In the genomic region with DNA sequence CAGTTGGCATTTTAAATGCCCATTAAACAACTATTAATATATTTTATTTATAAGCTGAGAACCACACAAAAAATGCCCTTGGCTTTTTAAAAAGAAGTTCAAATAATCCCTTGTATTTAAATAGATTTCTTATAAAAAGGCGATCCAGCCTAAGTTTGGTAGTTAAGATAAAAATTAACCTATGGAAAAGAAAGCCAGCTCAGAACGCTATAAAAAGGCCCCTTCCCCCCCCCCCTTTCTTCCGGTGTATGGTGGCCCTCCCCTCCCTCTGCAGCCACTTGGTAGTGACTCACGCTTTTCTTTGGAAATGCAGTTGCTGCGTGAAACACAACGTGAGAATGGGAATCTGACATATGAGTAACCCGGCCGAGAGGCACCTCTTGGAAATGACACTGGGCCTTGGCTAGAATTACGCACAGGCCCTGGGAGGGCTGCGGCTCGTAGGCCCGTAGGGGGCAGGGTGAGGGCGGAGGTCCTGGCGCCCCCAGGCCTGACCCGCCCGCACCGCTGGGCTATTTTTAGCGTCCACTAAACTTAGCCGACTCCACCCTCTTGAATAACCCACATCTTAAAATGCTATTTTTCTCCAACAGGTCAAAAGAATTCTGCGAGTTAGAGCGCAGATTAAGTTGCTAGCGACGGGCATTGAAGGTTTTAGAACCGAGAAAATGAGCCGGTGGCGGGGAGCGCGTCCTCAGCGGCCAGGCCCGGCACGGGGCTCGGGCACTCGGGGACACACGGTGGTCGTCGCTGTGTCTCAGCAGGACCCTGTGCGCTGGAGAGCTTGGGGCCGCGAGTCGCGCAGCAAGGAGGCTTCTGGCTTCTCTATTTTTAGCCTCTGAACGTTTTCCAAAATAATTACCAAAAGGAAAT, we compare ENCODE assay signal across 8 cellular contexts.
DNase-seq lines count a peak whose midpoint lies in the region; ATAC-seq and TF ChIP-seq lines count a peak whose summit lies in the region.

No MANE protein-coding gene starts in this region.

- peak overlapping the region; percentile 88 for H3K4me2 ChIP-seq in DOHH2 (ENCODE audit: low read length)

- H3K4me1 Mint-ChIP-seq in WTC11 = peaks cover 24% of the 10 kb centered on the region

- POLR2A ChIA-PET in WTC11 (lab: Charles Lee) = no interaction called here

- CTCF ChIA-PET in WTC11 (lab: Charles Lee) = interaction anchor here (1.0 to 1.5 kb wide), 3 partner anchors 60 to 277 kb away, joined by 3 to 5 read pairs (median 3); partner anchors contain the start of gene NFIL3

- peak; percentile 98 for DNase-seq in HCEC 1CT
- DNase-seq in NCI-H2029 treated with DMSO at 0.1 percent for 48 hours (lab: John Stamatoyannopoulos, UW) = peak; percentile 54
- peak; percentile 47 for DNase-seq in WTC11 (ENCODE audit: low spot score)
- DNase-seq in cerebellum (ENCODE audit: low spot score) = peak; percentile 50
- DNase-seq in kidney epithelial cell (ENCODE audit: low read depth) = peak; percentile 93
- peak; percentile 69 for DNase-seq in stimulated activated CD4-positive, alpha-beta T cell treated with anti-CD3 and anti-CD28 coated beads, Interleukin-12 subunit alpha, Interleukin-12 subunit beta, amount 100 ng/mL, for 4 hours
- no peak for DNase-seq in NCI-H1930 (lab: John Stamatoyannopoulos, UW)

- H3K79me2 ChIP-seq in DOHH2 (ENCODE audit: control insufficient read depth, low read length) = no peaks in the 10 kb centered on the region

- no peaks in the 10 kb centered on the region for H4K20me1 ChIP-seq in DOHH2 (ENCODE audit: control insufficient read depth, insufficient read depth, low read depth, low read length)

- H3K9me3 ChIP-seq in DOHH2 (ENCODE audit: control insufficient read depth, insufficient read depth, low read length) = no peaks in the 10 kb centered on the region

- H3K9me2 ChIP-seq in DOHH2 (replicated peaks; ENCODE audit: control insufficient read depth, low read length) = no peaks in the 10 kb centered on the region

- TF ChIP-seq CTCF in DOHH2 (IDR thresholded peaks at IDR 0.05; ENCODE audit: low read depth, low read length, poor library complexity, severe bottlenecking) (peak; percentile 23), WTC11 (IDR thresholded peaks at IDR 0.05) (no peak), kidney epithelial cell (IDR thresholded peaks at IDR 0.05; ENCODE audit: insufficient read depth, low read length, poor library complexity, severe bottlenecking) (no peak)

- H3F3A ChIP-seq in DOHH2 (ENCODE audit: control insufficient read depth, insufficient read depth) = no peaks in the 10 kb centered on the region

- H3K27ac Mint-ChIP-seq in WTC11 = no peak overlapping the region

- peaks cover 24% of the 10 kb centered on the region for H3K4me1 ChIP-seq in DOHH2 (ENCODE audit: control insufficient read depth, low read length)

- H3K27me3 ChIP-seq in DOHH2 (ENCODE audit: control insufficient read depth, low read length) (peaks cover 52% of the 10 kb centered on the region), kidney epithelial cell (ENCODE audit: control insufficient read depth, insufficient read depth, low read length) (no peaks in the 10 kb centered on the region)

- peaks cover 12% of the 10 kb centered on the region for H3K36me3 Mint-ChIP-seq in WTC11

- no peaks in the 10 kb centered on the region for H3K36me3 ChIP-seq in DOHH2 (ENCODE audit: control insufficient read depth, low read length)
- H3K36me3 ChIP-seq in kidney epithelial cell (ENCODE audit: control insufficient read depth, insufficient read depth, low read length) = no peaks in the 10 kb centered on the region

- ATAC-seq in WTC11 = peak; percentile 67

- no peak overlapping the region for H3K27ac ChIP-seq in DOHH2 (ENCODE audit: low read depth, low read length)

- H3K4me3 ChIP-seq in DOHH2 (ENCODE audit: low read length) = peak overlapping the region; percentile 61
- H3K4me3 ChIP-seq in kidney epithelial cell (ENCODE audit: low read depth, low read length) = peak overlapping the region; percentile 23

- peaks cover 38% of the 10 kb centered on the region for H3K27me3 Mint-ChIP-seq in WTC11 (ENCODE audit: low read depth)

- peak overlapping the region; percentile 77 for H3K4me3 Mint-ChIP-seq in WTC11

- H3K9me3 Mint-ChIP-seq in WTC11 = peaks cover 12% of the 10 kb centered on the region

TF ChIP-seq in WTC11, 78 proteins besides CTCF, POLR2A, EP300 and RAD21:
- TF ChIP-seq GABPB1 (CRISPR knock-in tag; IDR thresholded peaks at IDR 0.05) (0 out of 2 replicates have a peak, but pooled peaks have one; percentile 49), TEAD4 (CRISPR knock-in tag; IDR thresholded peaks at IDR 0.05) (no peak), ELF4 (CRISPR knock-in tag; IDR thresholded peaks at IDR 0.05; ENCODE audit: low read depth) (no peak), ESRRA (CRISPR knock-in tag; IDR thresholded peaks at IDR 0.05; ENCODE audit: borderline replicate concordance) (no peak)
- TF ChIP-seq, protein P1, sequence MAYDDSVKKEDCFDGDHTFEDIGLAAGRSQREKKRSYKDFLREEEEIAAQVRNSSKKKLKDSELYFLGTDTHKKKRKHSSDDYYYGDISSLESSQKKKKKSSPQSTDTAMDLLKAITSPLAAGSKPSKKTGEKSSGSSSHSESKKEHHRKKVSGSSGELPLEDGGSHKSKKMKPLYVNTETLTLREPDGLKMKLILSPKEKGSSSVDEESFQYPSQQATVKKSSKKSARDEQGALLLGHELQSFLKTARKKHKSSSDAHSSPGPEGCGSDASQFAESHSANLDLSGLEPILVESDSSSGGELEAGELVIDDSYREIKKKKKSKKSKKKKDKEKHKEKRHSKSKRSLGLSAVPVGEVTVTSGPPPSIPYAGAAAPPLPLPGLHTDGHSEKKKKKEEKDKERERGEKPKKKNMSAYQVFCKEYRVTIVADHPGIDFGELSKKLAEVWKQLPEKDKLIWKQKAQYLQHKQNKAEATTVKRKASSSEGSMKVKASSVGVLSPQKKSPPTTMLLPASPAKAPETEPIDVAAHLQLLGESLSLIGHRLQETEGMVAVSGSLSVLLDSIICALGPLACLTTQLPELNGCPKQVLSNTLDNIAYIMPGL (CRISPR knock-in tag; IDR thresholded peaks at IDR 0.05) = no peak

Comparison
In these comparisons a context has a peak if more than half of its experiments do, and no peak if none do; other contexts are left out.
1. DNase-seq: peak in HCEC 1CT (single experiment), NCI-H2029 treated with DMSO at 0.1 percent for 48 hours (single experiment), WTC11 (single experiment), cerebellum (single experiment), kidney epithelial cell (single experiment) and stimulated activated CD4-positive, alpha-beta T cell treated with anti-CD3 and anti-CD28 coated beads, Interleukin-12 subunit alpha, Interleukin-12 subunit beta, amount 100 ng/mL, for 4 hours (single experiment); none in NCI-H1930 (0 of 2).